ENCODE assay signal across 12 cellular contexts in the genomic region with DNA sequence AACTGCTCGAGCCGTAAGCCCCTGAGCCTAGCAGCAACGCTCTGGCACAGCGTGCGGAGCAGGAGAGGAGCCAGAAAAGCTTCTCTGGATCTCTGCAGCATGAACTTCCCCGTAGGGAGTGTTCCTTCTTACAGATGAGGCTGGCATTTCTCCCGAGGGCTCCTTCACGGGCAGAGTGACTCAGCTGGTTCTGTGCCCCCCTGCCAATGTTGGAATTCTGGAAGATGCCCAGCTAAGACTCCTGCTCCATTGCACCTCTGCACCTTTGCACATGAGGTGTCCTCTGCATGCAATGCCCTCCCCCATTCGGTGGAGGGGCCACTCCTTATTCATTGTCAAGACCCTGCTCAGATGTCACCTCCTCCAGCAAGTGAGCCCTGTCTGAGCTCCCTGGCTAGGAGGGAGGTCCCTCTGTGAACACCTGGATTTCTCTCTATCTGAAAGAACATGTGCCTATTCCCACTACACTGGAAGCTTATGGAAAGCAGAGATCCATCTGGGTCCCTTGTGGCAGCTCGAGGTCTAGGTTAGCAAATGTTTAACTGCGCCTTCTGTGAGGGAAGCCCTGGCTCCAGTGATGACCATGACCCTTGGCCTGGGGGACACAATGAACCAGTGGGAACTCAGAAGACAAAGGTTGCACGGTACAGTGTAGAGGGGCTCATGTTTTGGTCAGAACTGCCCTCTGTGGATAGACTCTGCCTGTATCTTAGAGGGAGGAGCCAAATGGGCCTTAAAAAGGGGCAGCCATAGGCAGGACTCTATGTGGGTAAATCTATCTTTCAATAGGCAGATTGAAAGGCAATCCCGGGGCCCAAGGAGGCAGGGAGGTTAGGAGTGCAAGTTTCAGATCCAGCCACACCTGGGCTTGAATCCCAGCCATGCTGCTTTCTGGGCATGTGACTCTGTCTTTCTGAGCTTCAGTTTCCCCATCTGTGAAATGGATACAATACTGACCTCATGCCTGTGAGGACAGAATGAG. TPM values are rescaled to one million over a fixed set of nuclear protein-coding genes. Genes with fewer than 3 reads are reported as not detected.
DNase-seq lines count a peak whose midpoint lies in the region; ATAC-seq, FAIRE-seq and TF ChIP-seq lines count a peak whose summit lies in the region.
"Had no signal": no experiment of that assay in that cellular context is flagged by ENCODE, and none has a peak within 500 bp of the region (broad histone marks: within the 10 kb centered on the region; RNA-seq: fewer than 3 reads in every experiment).

No MANE protein-coding gene starts in this region.

- H3K9me3 ChIP-seq in A549 (no peaks in the 10 kb centered on the region), esophagus squamous epithelium (no peaks in the 10 kb centered on the region)

- no peaks in the 10 kb centered on the region for H3K36me3 ChIP-seq in esophagus squamous epithelium

- peak overlapping the region; percentile 55 for H3K4me2 ChIP-seq in A549

- H3K4me1 ChIP-seq in A549 (peaks cover 56% of the 10 kb centered on the region), esophagus squamous epithelium (peaks cover 56 to 88% (median 69%) of the 10 kb centered on the region in 3 donors)

- WGBS in A549 (ENCODE audit: missing lambda C conversion rate) = 52% methylated on average over 13 of the region's 13 CpGs
- 34 to 38% methylated on average over 8 to 12 of the region's 13 CpGs for WGBS in esophagus squamous epithelium, 2 donors

- POLR2A ChIA-PET in A549 (lab: Yijun Ruan, JAX) = interaction anchor here (1.2 kb wide), 1 partner anchor 38 kb away, joined by 4 read pairs; no protein-coding TSS in a partner anchor

- CTCF ChIA-PET in A549 (lab: Yijun Ruan, JAX) = interaction anchor here (1.0 to 2.1 kb wide), 3 partner anchors 10 to 36 kb away, joined by 3 to 11 read pairs (median 6); no protein-coding TSS in a partner anchor

- H3K27ac ChIP-seq in A549 = peak overlapping the region; percentile 37 to 75; a peak in 5 of 6 replicates
- H3K27ac ChIP-seq in esophagus squamous epithelium = peak overlapping the region; percentile 57 to 93 (median 83)

- TF ChIP-seq POLR2A in A549 (IDR thresholded peaks at IDR 0.05; ENCODE audit: low read length) = no peak
- no peak for TF ChIP-seq POLR2A in esophagus squamous epithelium (IDR thresholded peaks at IDR 0.05)

- H3K4me3 ChIP-seq in A549 (no peak overlapping the region), esophagus squamous epithelium (no peak overlapping the region)

- no peaks in the 10 kb centered on the region for H3K27me3 ChIP-seq in esophagus squamous epithelium

- intact Hi-C loops in esophagus squamous epithelium (cut with DNase I) = no loop called here

- TF ChIP-seq CTCF in A549 (IDR thresholded peaks at IDR 0.05) = no peak
- TF ChIP-seq CTCF in esophagus squamous epithelium (IDR thresholded peaks at IDR 0.05) = no peak
- no peak for TF ChIP-seq CTCF in omental fat pad (IDR thresholded peaks at IDR 0.05)

- DNase-seq in A549 (ENCODE audit: low read depth in 1 of 2, low spot score in 1 of 2) (no peak), NCI-H446 (lab: John Stamatoyannopoulos, UW) (peak; percentile 55 to 82), esophagus squamous epithelium (lab: John Stamatoyannopoulos, UW) (no peak), omental fat pad (ENCODE audit: low spot score) (no peak), NCI-H1930 (lab: John Stamatoyannopoulos, UW) (no peak), Kasumi-1 (lab: John Stamatoyannopoulos, UW) (no peak), HTR-8/SVneo (ENCODE audit: insufficient read length, low spot score) (no peak), NCI-H1105 treated with DMSO at 0.1 percent for 48 hours (lab: John Stamatoyannopoulos, UW) (no peak)
- DNase-seq: naive thymus-derived CD4-positive, alpha-beta T cell; NCI-H524 treated with DMSO at 0.1 percent for 48 hours had no signal

- FAIRE-seq in A549 (lab: Jason Lieb, UNC) (no peak), HTR-8/SVneo (lab: Jason Lieb, UNC) (no peak)
- FAIRE-seq: bronchial epithelial cell had no signal

- TF ChIP-seq RAD21 in A549 (conservative IDR thresholded peaks at IDR 0.05 in 1 of 2, IDR thresholded peaks at IDR 0.05 in 1 of 2) = no peak

- no peak for TF ChIP-seq EP300 in A549 (IDR thresholded peaks at IDR 0.05)

- ATAC-seq in A549 (peak; percentile 28 to 42; a peak in 4 of 6 replicates), omental fat pad (ENCODE audit: low FRiP score) (peak; percentile 56)
- ATAC-seq: naive thymus-derived CD4-positive, alpha-beta T cell had no signal

TF ChIP-seq in A549, 52 proteins besides CTCF, POLR2A, EP300 and RAD21:
- TF ChIP-seq NR3C1 (IDR thresholded peaks at IDR 0.05) (no peak), MAFK (IDR thresholded peaks at IDR 0.05; ENCODE audit: partially characterized antibody) (peak; percentile 23)
- TF ChIP-seq, protein P1, sequence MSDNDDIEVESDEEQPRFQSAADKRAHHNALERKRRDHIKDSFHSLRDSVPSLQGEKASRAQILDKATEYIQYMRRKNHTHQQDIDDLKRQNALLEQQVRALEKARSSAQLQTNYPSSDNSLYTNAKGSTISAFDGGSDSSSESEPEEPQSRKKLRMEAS (IDR thresholded peaks at IDR 0.05) = 0 out of 2 replicates have a peak, but pooled peaks have one; percentile 32
- TF ChIP-seq, protein P2, sequence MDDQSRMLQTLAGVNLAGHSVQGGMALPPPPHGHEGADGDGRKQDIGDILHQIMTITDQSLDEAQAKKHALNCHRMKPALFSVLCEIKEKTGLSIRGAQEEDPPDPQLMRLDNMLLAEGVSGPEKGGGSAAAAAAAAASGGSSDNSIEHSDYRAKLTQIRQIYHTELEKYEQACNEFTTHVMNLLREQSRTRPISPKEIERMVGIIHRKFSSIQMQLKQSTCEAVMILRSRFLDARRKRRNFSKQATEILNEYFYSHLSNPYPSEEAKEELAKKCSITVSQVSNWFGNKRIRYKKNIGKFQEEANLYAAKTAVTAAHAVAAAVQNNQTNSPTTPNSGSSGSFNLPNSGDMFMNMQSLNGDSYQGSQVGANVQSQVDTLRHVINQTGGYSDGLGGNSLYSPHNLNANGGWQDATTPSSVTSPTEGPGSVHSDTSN (IDR thresholded peaks at IDR 0.05) = 0 out of 2 replicates have a peak, but pooled peaks have one; percentile 16

RNA-seq across cellular contexts. Expression of a gene that starts 39.4 kb away (rescaled TPM):
- polyA plus RNA-seq in A549 (2011; rRNA removed) (15.5 TPM in 2 replicates), A549 (2017; fragmentation: RNase III; extraction: RNeasy Plus Mini Kit Qiagen cat#74134 plus additional on column Dnase treatment) (12.4 to 15.4 TPM (median 15.1 TPM) in 3 replicates)
- polyA plus RNA-seq in A549 (2012; cell fraction: cytosol; rRNA removed) = 6.9 and 9.8 TPM in 2 replicates
- polyA plus RNA-seq in A549 (2012; cell fraction: nucleus; rRNA removed) = 11.7 and 13.3 TPM in 2 replicates
- polyA minus RNA-seq in A549 (2011; rRNA and poly(A)+ RNA removed) = 20.4 and 21.2 TPM in 2 replicates
- total RNA-seq in esophagus squamous epithelium (10 to 100 TPM in 3 of 4 donors, 1 to 10 TPM in 1; 7.1 to 22.1 (median 13.8) TPM), omental fat pad (10 to 100 TPM; 29.3 to 47.1 (median 44.3) TPM)
- polyA plus RNA-seq: IgD-negative memory B cell had no signal

Comparison
In these comparisons a context has a peak if more than half of its experiments do, and no peak if none do; other contexts are left out.
1. DNase-seq: peak in NCI-H446 (2 of 2); none in A549 (0 of 2), esophagus squamous epithelium (single experiment), omental fat pad (single experiment), NCI-H1930 (0 of 2), Kasumi-1 (0 of 2), HTR-8/SVneo (single experiment) and NCI-H1105 treated with DMSO at 0.1 percent for 48 hours (single experiment).